1 cellular context compared by ENCODE assay signal in genomic region chr22:29306830-29307657, GRCh38.
TF ChIP-seq lines count a peak whose summit lies in the region.

No MANE protein-coding gene starts in this region.

TF ChIP-seq in IMR-90, 13 proteins besides CTCF, POLR2A, EP300 and RAD21 (continued from another document):
- peak; percentile 99 for TF ChIP-seq MAZ (IDR thresholded peaks at IDR 0.05; ENCODE audit: borderline replicate concordance, low read depth, low read length)
